21 cellular contexts compared by ENCODE assay signal in genomic region chr4:73185903-73186302, GRCh38.
DNase-seq lines count a peak whose midpoint lies in the region; ATAC-seq, FAIRE-seq and TF ChIP-seq lines count a peak whose summit lies in the region.
"Had no signal": no experiment of that assay in that cellular context is flagged by ENCODE, and none has a peak within 500 bp of the region (broad histone marks: within the 10 kb centered on the region; RNA-seq: fewer than 3 reads in every experiment).

No MANE protein-coding gene starts in this region.

- intact Hi-C loops in HepG2 (cut with micrococcal nuclease; ENCODE audit: unreplicated experiment): no loop called here
- intact Hi-C loops in right lobe of liver (cut with DNase I): no loop called here
- intact Hi-C loops in kidney (cut with DNase I): no loop called here

- FAIRE-seq in HepG2 (lab: Jason Lieb, UNC) (no peak), endometrium (lab: Jason Lieb, UNC) (peak; percentile 54), kidney (lab: Jason Lieb, UNC) (peak; percentile 81)
- FAIRE-seq: A549, D721Med, GM12878, GM12892 had no signal

- peaks cover 6% of the 10 kb centered on the region; the same call in 1 of the 2 replicates for H3K9me3 Mint-ChIP-seq in HFFc6
- H3K9me3 Mint-ChIP-seq: CD4-positive, alpha-beta T cell; CD8-positive, alpha-beta T cell had no signal

- H4K20me1 ChIP-seq in HepG2 (ENCODE audit: insufficient read depth, low read length): peaks cover 17% of the 10 kb centered on the region

- H3K27me3 ChIP-seq in HepG2 (ENCODE audit: control insufficient read depth in 1 of 2, insufficient read depth in 2 of 2, low read length in 2 of 2) (no peaks in the 10 kb centered on the region), right lobe of liver (no peaks in the 10 kb centered on the region)
- H3K27me3 ChIP-seq: BLaER1 treated with 17β-estradiol and CSF1 and Interleukin-3, amounts not matched to agents 10 nM and 100 nM had no signal

- no peaks in the 10 kb centered on the region for H3K9me3 ChIP-seq in HepG2 (ENCODE audit: low read length)
- no peaks in the 10 kb centered on the region for H3K9me3 ChIP-seq in right lobe of liver
- H3K9me3 ChIP-seq in kidney (ENCODE audit: control insufficient read depth in 1 of 2, low read length in 2 of 2): no peaks in the 10 kb centered on the region
- H3K9me3 ChIP-seq: A549, Caco-2 had no signal

- no TSS peak for BruUV-seq in HepG2 (replicated peaks; lab: Mats Ljungman, UMichigan)

- TF ChIP-seq CTCF in HepG2 (CRISPR knock-in tag; IDR thresholded peaks at IDR 0.05) (no peak), right lobe of liver (IDR thresholded peaks at IDR 0.05) (no peak), kidney (IDR thresholded peaks at IDR 0.05; ENCODE audit: borderline replicate concordance, extremely low read depth, insufficient read depth) (no peak), HFFc6 (IDR thresholded peaks at IDR 0.05) (no peak)

- H3K9ac ChIP-seq in HepG2 (ENCODE audit: insufficient read depth, low read depth, low read length) (no peak overlapping the region), kidney (ENCODE audit: low read length in 2 of 2) (no peak overlapping the region)
- H3K9ac ChIP-seq: BLaER1 treated with 17β-estradiol and CSF1 and Interleukin-3, amounts not matched to agents 10 nM and 100 nM had no signal

- H3K4me3 Mint-ChIP-seq in HFFc6: no peak overlapping the region
- H3K4me3 Mint-ChIP-seq: B cell; CD4-positive, alpha-beta T cell; CD8-positive, alpha-beta T cell had no signal

- in situ Hi-C loops in HepG2 (cut with HindIII; ENCODE audit: extremely low pct_ligation_motif_present, low pct_unique_long_range_greater_than_20kb): no loop called here

- H3K27ac Mint-ChIP-seq in HFFc6: no peak overlapping the region
- H3K27ac Mint-ChIP-seq: B cell; CD4-positive, alpha-beta T cell; CD8-positive, alpha-beta T cell had no signal

- no peak for TF ChIP-seq RAD21 in HepG2 (CRISPR knock-in tag; IDR thresholded peaks at IDR 0.05)

- H3K4me1 ChIP-seq in HepG2 (ENCODE audit: insufficient read depth, low read length) (peaks cover 15% of the 10 kb centered on the region), right lobe of liver (peaks cover 0 to 12% (median 0%) of the 10 kb centered on the region in 4 donors), kidney (ENCODE audit: control insufficient read depth in 1 of 2, insufficient read depth in 1 of 2, low read depth in 1 of 2, low read length in 2 of 2) (peaks cover 2 to 4% of the 10 kb centered on the region in 2 donors)
- H3K4me1 ChIP-seq: Caco-2 had no signal

- H2AFZ ChIP-seq in HepG2 (ENCODE audit: low read length): no peak overlapping the region

- peaks cover 21% of the 10 kb centered on the region for H3K36me3 Mint-ChIP-seq in HFFc6 (ENCODE audit: low read depth)

- peaks cover 3% of the 10 kb centered on the region for H3K27me3 Mint-ChIP-seq in HFFc6 (ENCODE audit: insufficient read depth)
- H3K27me3 Mint-ChIP-seq: B cell; CD4-positive, alpha-beta T cell had no signal

- no peak overlapping the region for H3K4me3 ChIP-seq in HepG2 (replicated peaks in 1 of 3; ENCODE audit: insufficient read depth in 1 of 3, low read depth in 2 of 3, low read length in 3 of 3)
- no peak overlapping the region for H3K4me3 ChIP-seq in right lobe of liver
- H3K4me3 ChIP-seq in kidney (ENCODE audit: low read length in 2 of 2): no peak overlapping the region
- H3K4me3 ChIP-seq: A549; BLaER1 treated with 17β-estradiol and CSF1 and Interleukin-3, amounts not matched to agents 10 nM and 100 nM; GM12878 had no signal

- H3K79me2 ChIP-seq in HepG2 (ENCODE audit: insufficient read depth, low read length): peaks cover 82% of the 10 kb centered on the region

- H3K4me1 Mint-ChIP-seq in HFFc6 (ENCODE audit: low read depth): peaks cover 32% of the 10 kb centered on the region

- H3K36me3 ChIP-seq in HepG2 (replicated peaks in 1 of 2; ENCODE audit: control insufficient read depth in 1 of 2, insufficient read depth in 2 of 2, low read length in 2 of 2): peaks cover 3 to 29% of the 10 kb centered on the region in 2 experiments; a peak in 4 of 5 replicates
- no peaks in the 10 kb centered on the region for H3K36me3 ChIP-seq in right lobe of liver
- H3K36me3 ChIP-seq in kidney (ENCODE audit: control insufficient read depth in 1 of 2, insufficient read depth in 2 of 2, low read length in 2 of 2): no peaks in the 10 kb centered on the region

- ATAC-seq in HepG2 (no peak), right lobe of liver (no peak), GM21447 (IDR thresholded peaks at IDR 0.05; ENCODE audit: unreplicated experiment) (no peak)
- ATAC-seq: A549; CD8-positive, alpha-beta T cell; GM12878 had no signal

- POLR2A ChIA-PET in HepG2 (lab: Yijun Ruan, JAX): no interaction called here

- TF ChIP-seq POLR2A in HepG2 (IDR thresholded peaks at IDR 0.05; ENCODE audit: insufficient read depth in 1 of 2, low read depth in 2 of 2, low read length in 2 of 2) (no peak), right lobe of liver (IDR thresholded peaks at IDR 0.05) (no peak)

- no peak for TF ChIP-seq EP300 in HepG2 (IDR thresholded peaks at IDR 0.05; ENCODE audit: low read depth in 2 of 2, low read length in 2 of 2)
- TF ChIP-seq EP300 in HepG2 (CRISPR knock-in tag; IDR thresholded peaks at IDR 0.05; ENCODE audit: borderline replicate concordance): no peak

- no peak for DNase-seq in HepG2 (ENCODE audit: low spot score)
- no peak for DNase-seq in right lobe of liver
- DNase-seq in kidney: no peak
- DNase-seq in HFFc6: no peak
- DNase-seq: AML-193; Caco-2; Calu3; CD4-positive, alpha-beta T cell; CD8-positive, alpha-beta T cell; DMS79 treated with DMSO at 0.1 percent for 48 hours; GDM1 had no signal

- CTCF ChIA-PET in HepG2 (lab: Yijun Ruan, JAX; ENCODE audit: low intra/inter-chr PET ratio, low total read pairs): no interaction called here

- H3K27ac ChIP-seq in HepG2 (ENCODE audit: extremely low read length, insufficient read depth, low read length): no peak overlapping the region
- H3K27ac ChIP-seq in right lobe of liver: no peak overlapping the region
- H3K27ac ChIP-seq in kidney (ENCODE audit: low read depth in 2 of 2, low read length in 2 of 2): no peak overlapping the region
- H3K27ac ChIP-seq: 22Rv1; A549; BLaER1 treated with 17β-estradiol and CSF1 and Interleukin-3, amounts not matched to agents 10 nM and 100 nM; C4-2B had no signal

- H3K4me2 ChIP-seq in HepG2 (ENCODE audit: low read depth, low read length): no peak overlapping the region
- H3K4me2 ChIP-seq: A549; BLaER1 treated with 17β-estradiol and CSF1 and Interleukin-3, amounts not matched to agents 10 nM and 100 nM had no signal

TF ChIP-seq in HepG2, 621 proteins besides CTCF, POLR2A, EP300 and RAD21:
- no peak for TF ChIP-seq KDM1A (CRISPR knock-in tag; IDR thresholded peaks at IDR 0.05)
- no peak for TF ChIP-seq CBX1 (IDR thresholded peaks at IDR 0.05; ENCODE audit: low read depth)
- no peak for TF ChIP-seq CREB1 (IDR thresholded peaks at IDR 0.05)
- no peak for TF ChIP-seq CREB1 (CRISPR knock-in tag; IDR thresholded peaks at IDR 0.05)
- TF ChIP-seq ZNF343 (CRISPR knock-in tag; IDR thresholded peaks at IDR 0.05): no peak
- TF ChIP-seq KLF12 (CRISPR knock-in tag; IDR thresholded peaks at IDR 0.05; ENCODE audit: borderline replicate concordance): no peak
- no peak for TF ChIP-seq GLI4 (CRISPR knock-in tag; IDR thresholded peaks at IDR 0.05; ENCODE audit: borderline replicate concordance)
- no peak for TF ChIP-seq ZNF549 (CRISPR knock-in tag; IDR thresholded peaks at IDR 0.05)
- peak in 1 of 2 experiments; percentile 53; a peak in 2 of 4 replicates for TF ChIP-seq MAFK (conservative IDR thresholded peaks at IDR 0.05 in 1 of 2, IDR thresholded peaks at IDR 0.05 in 1 of 2; ENCODE audit: low read length in 2 of 2)
- no peak for TF ChIP-seq MIXL1 (CRISPR knock-in tag; IDR thresholded peaks at IDR 0.05)
- no peak for TF ChIP-seq NFKB2 (CRISPR knock-in tag; IDR thresholded peaks at IDR 0.05; ENCODE audit: borderline replicate concordance)
- no peak for TF ChIP-seq NCOA5 (CRISPR knock-in tag; IDR thresholded peaks at IDR 0.05)
- peak; percentile 31; the same call in 1 of the 2 replicates for TF ChIP-seq MAFF (IDR thresholded peaks at IDR 0.05; ENCODE audit: low read depth, low read length)
TF ChIP-seq in HepG2: peak in this region for 2.
